10 cellular contexts compared by ENCODE assay signal in the genomic region with DNA sequence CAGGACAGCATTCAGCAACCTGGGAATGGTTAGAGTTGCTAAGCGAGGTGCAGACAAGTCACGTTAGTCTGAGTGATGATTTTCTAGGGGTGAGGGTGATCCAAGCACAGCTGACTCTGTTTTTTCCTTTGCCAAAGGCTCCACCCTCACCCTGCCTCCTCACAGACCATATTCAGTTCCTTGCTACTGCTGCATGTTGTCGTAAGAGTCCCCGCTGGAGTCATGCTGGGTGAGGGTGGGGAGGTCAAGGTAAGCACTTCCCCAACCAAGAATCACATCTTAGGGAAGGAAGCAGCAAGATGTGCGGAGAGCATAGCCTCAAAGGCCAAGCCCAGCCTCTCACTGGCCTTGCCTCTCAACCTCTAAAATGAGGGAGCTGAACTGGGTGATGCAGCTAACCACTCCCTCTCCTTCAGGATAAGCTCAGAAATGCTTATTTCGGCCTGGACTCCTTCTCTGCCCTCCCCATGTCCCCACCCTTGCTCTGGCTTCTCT.
DNase-seq lines count a peak whose midpoint lies in the region; ATAC-seq and TF ChIP-seq lines count a peak whose summit lies in the region.
"Had no signal": no experiment of that assay in that cellular context is flagged by ENCODE, and none has a peak within 500 bp of the region (broad histone marks: within the 10 kb centered on the region; RNA-seq: fewer than 3 reads in every experiment).

No MANE protein-coding gene starts in this region.

- no peaks in the 10 kb centered on the region for H3K36me3 Mint-ChIP-seq in neural crest cell (ENCODE audit: low read depth)

- no peaks in the 10 kb centered on the region for H3K36me3 ChIP-seq in vagina

- peaks cover 22% of the 10 kb centered on the region for H3K27me3 Mint-ChIP-seq in neural crest cell (ENCODE audit: low read depth)

- intact Hi-C loops in Right ventricle myocardium inferior (cut with DNase I), result loop anchor here (5.0 kb wide), 1 partner anchor 69 kb away; the partner anchor contains the start of gene ACTN1
- intact Hi-C loops in Right ventricle myocardium superior (cut with DNase I), result no loop called here
- intact Hi-C loops in vagina (cut with DNase I), result loop anchor here (5.0 kb wide), 1 partner anchor 69 kb away; the partner anchor contains the start of gene ACTN1

- H3K4me3 ChIP-seq in fibroblast of mammary gland (ENCODE audit: control insufficient read depth, low read depth, low read length), result no peak overlapping the region
- H3K4me3 ChIP-seq in vagina, result no peak overlapping the region

- H3K27me3 ChIP-seq in vagina, result no peaks in the 10 kb centered on the region

- H3K9me3 Mint-ChIP-seq in neural crest cell, result no peaks in the 10 kb centered on the region

- peaks cover 25% of the 10 kb centered on the region for H3K4me1 Mint-ChIP-seq in neural crest cell

- no peaks in the 10 kb centered on the region for H3K9me3 ChIP-seq in vagina

- ATAC-seq in Right ventricle myocardium inferior (peak; percentile 26), Right ventricle myocardium superior (ENCODE audit: poor library complexity) (no peak), GM18867 (IDR thresholded peaks at IDR 0.05; ENCODE audit: unreplicated experiment) (no peak)

- peak overlapping the region; percentile 7 for H3K27ac Mint-ChIP-seq in neural crest cell (ENCODE audit: unreplicated experiment)

- H3K4me3 Mint-ChIP-seq in neural crest cell, result no peak overlapping the region

- peaks cover 84% of the 10 kb centered on the region for H3K4me1 ChIP-seq in vagina

- TF ChIP-seq CTCF in fibroblast of mammary gland (conservative IDR thresholded peaks at IDR 0.05; ENCODE audit: control insufficient read depth, insufficient read depth, low read depth, low read length) (no peak), neural crest cell (conservative IDR thresholded peaks at IDR 0.05) (no peak), vagina (IDR thresholded peaks at IDR 0.05) (no peak)

- DNase-seq in Right ventricle myocardium inferior (ENCODE audit: missing footprints) (no peak), Right ventricle myocardium superior (no peak), fibroblast of mammary gland (ENCODE audit: low read depth) (peak; percentile 87), neural crest cell (ENCODE audit: low read depth, low spot score) (no peak), vagina (ENCODE audit: extremely low spot score in 2 of 2) (no peak), SW 1271 (lab: John Stamatoyannopoulos, UW) (no peak)
- DNase-seq in activated CD4-positive, alpha-beta T cell treated with anti-CD3 and anti-CD28 coated beads for 1 hour, result no peak
- DNase-seq: midbrain, NCI-H2081 treated with DMSO at 0.1 percent for 48 hours had no signal

- no peak for TF ChIP-seq POLR2A in vagina (IDR thresholded peaks at IDR 0.05)

- peak overlapping the region; percentile 90 for H3K27ac ChIP-seq in vagina
